1 cellular context compared by ENCODE assay signal in the genomic region with DNA sequence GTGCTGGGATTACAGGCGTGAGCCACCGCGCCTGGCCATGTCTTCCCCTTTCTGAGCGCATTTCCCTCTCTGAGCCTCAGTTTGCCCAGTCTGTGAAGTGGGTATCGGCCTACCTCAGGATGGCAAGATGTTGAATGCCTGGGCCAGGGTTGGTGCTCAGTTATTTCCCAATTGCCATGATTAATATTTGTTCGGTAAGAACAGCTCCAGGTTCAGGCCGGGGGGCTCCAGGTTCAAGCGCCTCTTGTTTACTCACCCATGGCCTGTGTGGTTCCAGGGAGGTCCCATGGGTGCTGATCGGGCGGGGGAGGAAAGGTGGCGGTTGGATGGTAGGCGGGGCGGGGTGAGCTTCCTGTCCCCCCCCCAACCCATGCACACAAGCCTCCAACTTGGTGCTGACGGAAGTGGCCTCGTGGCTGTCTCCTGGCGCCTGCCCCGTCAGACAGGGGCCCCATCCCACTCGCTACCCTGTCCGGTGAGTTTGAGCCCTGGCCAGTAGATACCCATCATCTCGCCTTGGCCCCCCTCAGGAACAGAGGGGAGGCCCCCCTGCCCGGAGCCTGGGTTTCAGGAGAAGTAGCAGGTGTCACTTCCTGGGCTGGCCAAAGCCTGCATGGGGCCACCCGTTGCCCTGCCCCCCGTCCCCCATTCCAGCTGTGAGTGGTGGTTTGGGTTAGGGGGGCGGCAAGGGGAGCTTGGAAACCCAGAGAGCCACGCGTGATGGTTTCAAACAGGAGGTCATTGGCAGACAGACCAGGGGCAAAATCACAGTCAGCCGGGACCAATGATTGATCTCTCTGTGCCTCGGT.
TF ChIP-seq lines count a peak whose summit lies in the region.

A gene with protein sequence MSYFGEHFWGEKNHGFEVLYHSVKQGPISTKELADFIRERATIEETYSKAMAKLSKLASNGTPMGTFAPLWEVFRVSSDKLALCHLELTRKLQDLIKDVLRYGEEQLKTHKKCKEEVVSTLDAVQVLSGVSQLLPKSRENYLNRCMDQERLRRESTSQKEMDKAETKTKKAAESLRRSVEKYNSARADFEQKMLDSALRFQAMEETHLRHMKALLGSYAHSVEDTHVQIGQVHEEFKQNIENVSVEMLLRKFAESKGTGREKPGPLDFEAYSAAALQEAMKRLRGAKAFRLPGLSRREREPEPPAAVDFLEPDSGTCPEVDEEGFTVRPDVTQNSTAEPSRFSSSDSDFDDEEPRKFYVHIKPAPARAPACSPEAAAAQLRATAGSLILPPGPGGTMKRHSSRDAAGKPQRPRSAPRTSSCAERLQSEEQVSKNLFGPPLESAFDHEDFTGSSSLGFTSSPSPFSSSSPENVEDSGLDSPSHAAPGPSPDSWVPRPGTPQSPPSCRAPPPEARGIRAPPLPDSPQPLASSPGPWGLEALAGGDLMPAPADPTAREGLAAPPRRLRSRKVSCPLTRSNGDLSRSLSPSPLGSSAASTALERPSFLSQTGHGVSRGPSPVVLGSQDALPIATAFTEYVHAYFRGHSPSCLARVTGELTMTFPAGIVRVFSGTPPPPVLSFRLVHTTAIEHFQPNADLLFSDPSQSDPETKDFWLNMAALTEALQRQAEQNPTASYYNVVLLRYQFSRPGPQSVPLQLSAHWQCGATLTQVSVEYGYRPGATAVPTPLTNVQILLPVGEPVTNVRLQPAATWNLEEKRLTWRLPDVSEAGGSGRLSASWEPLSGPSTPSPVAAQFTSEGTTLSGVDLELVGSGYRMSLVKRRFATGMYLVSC (plus strand): TSS at position 375 of the 809 bp plus-strand sequence. CDS start 3,688 bp downstream, outside the sequence.

TF ChIP-seq in HepG2, 621 proteins besides CTCF, POLR2A, EP300 and RAD21 (continued from another document and continues in another):
- TF ChIP-seq, protein P1, sequence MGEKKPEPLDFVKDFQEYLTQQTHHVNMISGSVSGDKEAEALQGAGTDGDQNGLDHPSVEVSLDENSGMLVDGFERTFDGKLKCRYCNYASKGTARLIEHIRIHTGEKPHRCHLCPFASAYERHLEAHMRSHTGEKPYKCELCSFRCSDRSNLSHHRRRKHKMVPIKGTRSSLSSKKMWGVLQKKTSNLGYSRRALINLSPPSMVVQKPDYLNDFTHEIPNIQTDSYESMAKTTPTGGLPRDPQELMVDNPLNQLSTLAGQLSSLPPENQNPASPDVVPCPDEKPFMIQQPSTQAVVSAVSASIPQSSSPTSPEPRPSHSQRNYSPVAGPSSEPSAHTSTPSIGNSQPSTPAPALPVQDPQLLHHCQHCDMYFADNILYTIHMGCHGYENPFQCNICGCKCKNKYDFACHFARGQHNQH (CRISPR knock-in tag; IDR thresholded peaks at IDR 0.05): no peak
- no peak for TF ChIP-seq DNMT3B (CRISPR knock-in tag; conservative IDR thresholded peaks at IDR 0.05)
- no peak for TF ChIP-seq ZNF670 (CRISPR knock-in tag; IDR thresholded peaks at IDR 0.05; ENCODE audit: borderline replicate concordance)
- TF ChIP-seq ZNF441 (CRISPR knock-in tag; IDR thresholded peaks at IDR 0.05; ENCODE audit: borderline replicate concordance): no peak; the same call in 1 of the 2 replicates
- TF ChIP-seq, protein P2, sequence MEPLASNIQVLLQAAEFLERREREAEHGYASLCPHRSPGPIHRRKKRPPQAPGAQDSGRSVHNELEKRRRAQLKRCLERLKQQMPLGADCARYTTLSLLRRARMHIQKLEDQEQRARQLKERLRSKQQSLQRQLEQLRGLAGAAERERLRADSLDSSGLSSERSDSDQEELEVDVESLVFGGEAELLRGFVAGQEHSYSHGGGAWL (CRISPR knock-in tag; IDR thresholded peaks at IDR 0.05): no peak
- TF ChIP-seq ATAD3A (CRISPR knock-in tag; IDR thresholded peaks at IDR 0.05): no peak
- peak; percentile 41; the same call in 1 of the 2 replicates for TF ChIP-seq PHF21A (CRISPR knock-in tag; IDR thresholded peaks at IDR 0.05)
- no peak for TF ChIP-seq HDAC6 (IDR thresholded peaks at IDR 0.05; ENCODE audit: low read depth, low read length)
- no peak for TF ChIP-seq CHD2 (IDR thresholded peaks at IDR 0.05; ENCODE audit: low read depth, low read length)
- TF ChIP-seq NFIB (CRISPR knock-in tag; IDR thresholded peaks at IDR 0.05; ENCODE audit: borderline replicate concordance): no peak
- no peak for TF ChIP-seq SMYD3 (CRISPR knock-in tag; IDR thresholded peaks at IDR 0.05)
- TF ChIP-seq, protein P3, sequence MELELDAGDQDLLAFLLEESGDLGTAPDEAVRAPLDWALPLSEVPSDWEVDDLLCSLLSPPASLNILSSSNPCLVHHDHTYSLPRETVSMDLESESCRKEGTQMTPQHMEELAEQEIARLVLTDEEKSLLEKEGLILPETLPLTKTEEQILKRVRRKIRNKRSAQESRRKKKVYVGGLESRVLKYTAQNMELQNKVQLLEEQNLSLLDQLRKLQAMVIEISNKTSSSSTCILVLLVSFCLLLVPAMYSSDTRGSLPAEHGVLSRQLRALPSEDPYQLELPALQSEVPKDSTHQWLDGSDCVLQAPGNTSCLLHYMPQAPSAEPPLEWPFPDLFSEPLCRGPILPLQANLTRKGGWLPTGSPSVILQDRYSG (CRISPR knock-in tag; IDR thresholded peaks at IDR 0.05): no peak
- no peak; the same call in 1 of the 2 replicates for TF ChIP-seq MIER3 (CRISPR knock-in tag; IDR thresholded peaks at IDR 0.05; ENCODE audit: borderline replicate concordance)
- TF ChIP-seq NBN (conservative IDR thresholded peaks at IDR 0.05): no peak
- 0 out of 2 replicates have a peak, but pooled peaks have one; percentile 56 for TF ChIP-seq RCOR2 (CRISPR knock-in tag; IDR thresholded peaks at IDR 0.05)
- TF ChIP-seq, protein P4, sequence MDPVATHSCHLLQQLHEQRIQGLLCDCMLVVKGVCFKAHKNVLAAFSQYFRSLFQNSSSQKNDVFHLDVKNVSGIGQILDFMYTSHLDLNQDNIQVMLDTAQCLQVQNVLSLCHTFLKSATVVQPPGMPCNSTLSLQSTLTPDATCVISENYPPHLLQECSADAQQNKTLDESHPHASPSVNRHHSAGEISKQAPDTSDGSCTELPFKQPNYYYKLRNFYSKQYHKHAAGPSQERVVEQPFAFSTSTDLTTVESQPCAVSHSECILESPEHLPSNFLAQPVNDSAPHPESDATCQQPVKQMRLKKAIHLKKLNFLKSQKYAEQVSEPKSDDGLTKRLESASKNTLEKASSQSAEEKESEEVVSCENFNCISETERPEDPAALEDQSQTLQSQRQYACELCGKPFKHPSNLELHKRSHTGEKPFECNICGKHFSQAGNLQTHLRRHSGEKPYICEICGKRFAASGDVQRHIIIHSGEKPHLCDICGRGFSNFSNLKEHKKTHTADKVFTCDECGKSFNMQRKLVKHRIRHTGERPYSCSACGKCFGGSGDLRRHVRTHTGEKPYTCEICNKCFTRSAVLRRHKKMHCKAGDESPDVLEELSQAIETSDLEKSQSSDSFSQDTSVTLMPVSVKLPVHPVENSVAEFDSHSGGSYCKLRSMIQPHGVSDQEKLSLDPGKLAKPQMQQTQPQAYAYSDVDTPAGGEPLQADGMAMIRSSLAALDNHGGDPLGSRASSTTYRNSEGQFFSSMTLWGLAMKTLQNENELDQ (CRISPR knock-in tag; IDR thresholded peaks at IDR 0.05; ENCODE audit: borderline replicate concordance): no peak
- no peak for TF ChIP-seq ZSCAN29 (CRISPR knock-in tag; conservative IDR thresholded peaks at IDR 0.05)
- TF ChIP-seq KDM3A (CRISPR knock-in tag; IDR thresholded peaks at IDR 0.05; ENCODE audit: low read depth): no peak
- TF ChIP-seq ZNF788 (CRISPR knock-in tag; IDR thresholded peaks at IDR 0.05; ENCODE audit: borderline replicate concordance): peak; percentile 63; the same call in 1 of the 2 replicates
- no peak for TF ChIP-seq ZNF101 (CRISPR knock-in tag; IDR thresholded peaks at IDR 0.05; ENCODE audit: borderline replicate concordance, low read depth)
- TF ChIP-seq ZNF589 (CRISPR knock-in tag; conservative IDR thresholded peaks at IDR 0.05): no peak
- TF ChIP-seq, protein P5, sequence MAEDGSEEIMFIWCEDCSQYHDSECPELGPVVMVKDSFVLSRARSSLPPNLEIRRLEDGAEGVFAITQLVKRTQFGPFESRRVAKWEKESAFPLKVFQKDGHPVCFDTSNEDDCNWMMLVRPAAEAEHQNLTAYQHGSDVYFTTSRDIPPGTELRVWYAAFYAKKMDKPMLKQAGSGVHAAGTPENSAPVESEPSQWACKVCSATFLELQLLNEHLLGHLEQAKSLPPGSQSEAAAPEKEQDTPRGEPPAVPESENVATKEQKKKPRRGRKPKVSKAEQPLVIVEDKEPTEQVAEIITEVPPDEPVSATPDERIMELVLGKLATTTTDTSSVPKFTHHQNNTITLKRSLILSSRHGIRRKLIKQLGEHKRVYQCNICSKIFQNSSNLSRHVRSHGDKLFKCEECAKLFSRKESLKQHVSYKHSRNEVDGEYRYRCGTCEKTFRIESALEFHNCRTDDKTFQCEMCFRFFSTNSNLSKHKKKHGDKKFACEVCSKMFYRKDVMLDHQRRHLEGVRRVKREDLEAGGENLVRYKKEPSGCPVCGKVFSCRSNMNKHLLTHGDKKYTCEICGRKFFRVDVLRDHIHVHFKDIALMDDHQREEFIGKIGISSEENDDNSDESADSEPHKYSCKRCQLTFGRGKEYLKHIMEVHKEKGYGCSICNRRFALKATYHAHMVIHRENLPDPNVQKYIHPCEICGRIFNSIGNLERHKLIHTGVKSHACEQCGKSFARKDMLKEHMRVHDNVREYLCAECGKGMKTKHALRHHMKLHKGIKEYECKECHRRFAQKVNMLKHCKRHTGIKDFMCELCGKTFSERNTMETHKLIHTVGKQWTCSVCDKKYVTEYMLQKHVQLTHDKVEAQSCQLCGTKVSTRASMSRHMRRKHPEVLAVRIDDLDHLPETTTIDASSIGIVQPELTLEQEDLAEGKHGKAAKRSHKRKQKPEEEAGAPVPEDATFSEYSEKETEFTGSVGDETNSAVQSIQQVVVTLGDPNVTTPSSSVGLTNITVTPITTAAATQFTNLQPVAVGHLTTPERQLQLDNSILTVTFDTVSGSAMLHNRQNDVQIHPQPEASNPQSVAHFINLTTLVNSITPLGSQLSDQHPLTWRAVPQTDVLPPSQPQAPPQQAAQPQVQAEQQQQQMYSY (CRISPR knock-in tag; IDR thresholded peaks at IDR 0.05): no peak
- TF ChIP-seq GATA4 (IDR thresholded peaks at IDR 0.05; ENCODE audit: borderline replicate concordance, low read depth): no peak
- TF ChIP-seq BCL6 (CRISPR knock-in tag; IDR thresholded peaks at IDR 0.05): no peak
- no peak for TF ChIP-seq NCOR1 (IDR thresholded peaks at IDR 0.05; ENCODE audit: borderline replicate concordance, low read length)
- no peak for TF ChIP-seq MBD4 (IDR thresholded peaks at IDR 0.05; ENCODE audit: borderline replicate concordance, low read length)
- 0 out of 2 replicates have a peak, but pooled peaks have one; percentile 56 for TF ChIP-seq ZNF136 (CRISPR knock-in tag; IDR thresholded peaks at IDR 0.05; ENCODE audit: low read depth)
- no peak for TF ChIP-seq SRSF9 (IDR thresholded peaks at IDR 0.05; ENCODE audit: borderline replicate concordance, insufficient read depth, low read depth, low read length, poor library complexity, severe bottlenecking)
- no peak for TF ChIP-seq ELF4 (CRISPR knock-in tag; IDR thresholded peaks at IDR 0.05; ENCODE audit: borderline replicate concordance)
- no peak for TF ChIP-seq MTA3 (CRISPR knock-in tag; IDR thresholded peaks at IDR 0.05)
- TF ChIP-seq, protein P6, sequence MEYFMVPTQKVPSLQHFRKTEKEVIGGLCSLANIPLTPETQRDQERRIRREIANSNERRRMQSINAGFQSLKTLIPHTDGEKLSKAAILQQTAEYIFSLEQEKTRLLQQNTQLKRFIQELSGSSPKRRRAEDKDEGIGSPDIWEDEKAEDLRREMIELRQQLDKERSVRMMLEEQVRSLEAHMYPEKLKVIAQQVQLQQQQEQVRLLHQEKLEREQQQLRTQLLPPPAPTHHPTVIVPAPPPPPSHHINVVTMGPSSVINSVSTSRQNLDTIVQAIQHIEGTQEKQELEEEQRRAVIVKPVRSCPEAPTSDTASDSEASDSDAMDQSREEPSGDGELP (IDR thresholded peaks at IDR 0.05; ENCODE audit: borderline replicate concordance, low read depth): no peak
- TF ChIP-seq, protein P7, sequence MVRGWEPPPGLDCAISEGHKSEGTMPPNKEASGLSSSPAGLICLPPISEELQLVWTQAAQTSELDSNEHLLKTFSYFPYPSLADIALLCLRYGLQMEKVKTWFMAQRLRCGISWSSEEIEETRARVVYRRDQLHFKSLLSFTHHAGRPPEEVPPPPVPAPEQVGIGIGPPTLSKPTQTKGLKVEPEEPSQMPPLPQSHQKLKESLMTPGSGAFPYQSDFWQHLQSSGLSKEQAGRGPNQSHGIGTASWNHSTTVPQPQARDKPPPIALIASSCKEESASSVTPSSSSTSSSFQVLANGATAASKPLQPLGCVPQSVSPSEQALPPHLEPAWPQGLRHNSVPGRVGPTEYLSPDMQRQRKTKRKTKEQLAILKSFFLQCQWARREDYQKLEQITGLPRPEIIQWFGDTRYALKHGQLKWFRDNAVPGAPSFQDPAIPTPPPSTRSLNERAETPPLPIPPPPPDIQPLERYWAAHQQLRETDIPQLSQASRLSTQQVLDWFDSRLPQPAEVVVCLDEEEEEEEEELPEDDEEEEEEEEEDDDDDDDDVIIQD (CRISPR knock-in tag; IDR thresholded peaks at IDR 0.05; ENCODE audit: low read depth): no peak
- TF ChIP-seq ZNF792 (CRISPR knock-in tag; IDR thresholded peaks at IDR 0.05): no peak
- TF ChIP-seq, protein P8, sequence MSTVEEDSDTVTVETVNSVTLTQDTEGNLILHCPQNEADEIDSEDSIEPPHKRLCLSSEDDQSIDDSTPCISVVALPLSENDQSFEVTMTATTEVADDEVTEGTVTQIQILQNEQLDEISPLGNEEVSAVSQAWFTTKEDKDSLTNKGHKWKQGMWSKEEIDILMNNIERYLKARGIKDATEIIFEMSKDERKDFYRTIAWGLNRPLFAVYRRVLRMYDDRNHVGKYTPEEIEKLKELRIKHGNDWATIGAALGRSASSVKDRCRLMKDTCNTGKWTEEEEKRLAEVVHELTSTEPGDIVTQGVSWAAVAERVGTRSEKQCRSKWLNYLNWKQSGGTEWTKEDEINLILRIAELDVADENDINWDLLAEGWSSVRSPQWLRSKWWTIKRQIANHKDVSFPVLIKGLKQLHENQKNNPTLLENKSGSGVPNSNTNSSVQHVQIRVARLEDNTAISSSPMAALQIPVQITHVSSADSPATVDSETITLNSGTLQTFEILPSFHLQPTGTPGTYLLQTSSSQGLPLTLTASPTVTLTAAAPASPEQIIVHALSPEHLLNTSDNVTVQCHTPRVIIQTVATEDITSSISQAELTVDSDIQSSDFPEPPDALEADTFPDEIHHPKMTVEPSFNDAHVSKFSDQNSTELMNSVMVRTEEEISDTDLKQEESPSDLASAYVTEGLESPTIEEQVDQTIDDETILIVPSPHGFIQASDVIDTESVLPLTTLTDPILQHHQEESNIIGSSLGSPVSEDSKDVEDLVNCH (CRISPR knock-in tag; IDR thresholded peaks at IDR 0.05): no peak
- TF ChIP-seq, protein P9, sequence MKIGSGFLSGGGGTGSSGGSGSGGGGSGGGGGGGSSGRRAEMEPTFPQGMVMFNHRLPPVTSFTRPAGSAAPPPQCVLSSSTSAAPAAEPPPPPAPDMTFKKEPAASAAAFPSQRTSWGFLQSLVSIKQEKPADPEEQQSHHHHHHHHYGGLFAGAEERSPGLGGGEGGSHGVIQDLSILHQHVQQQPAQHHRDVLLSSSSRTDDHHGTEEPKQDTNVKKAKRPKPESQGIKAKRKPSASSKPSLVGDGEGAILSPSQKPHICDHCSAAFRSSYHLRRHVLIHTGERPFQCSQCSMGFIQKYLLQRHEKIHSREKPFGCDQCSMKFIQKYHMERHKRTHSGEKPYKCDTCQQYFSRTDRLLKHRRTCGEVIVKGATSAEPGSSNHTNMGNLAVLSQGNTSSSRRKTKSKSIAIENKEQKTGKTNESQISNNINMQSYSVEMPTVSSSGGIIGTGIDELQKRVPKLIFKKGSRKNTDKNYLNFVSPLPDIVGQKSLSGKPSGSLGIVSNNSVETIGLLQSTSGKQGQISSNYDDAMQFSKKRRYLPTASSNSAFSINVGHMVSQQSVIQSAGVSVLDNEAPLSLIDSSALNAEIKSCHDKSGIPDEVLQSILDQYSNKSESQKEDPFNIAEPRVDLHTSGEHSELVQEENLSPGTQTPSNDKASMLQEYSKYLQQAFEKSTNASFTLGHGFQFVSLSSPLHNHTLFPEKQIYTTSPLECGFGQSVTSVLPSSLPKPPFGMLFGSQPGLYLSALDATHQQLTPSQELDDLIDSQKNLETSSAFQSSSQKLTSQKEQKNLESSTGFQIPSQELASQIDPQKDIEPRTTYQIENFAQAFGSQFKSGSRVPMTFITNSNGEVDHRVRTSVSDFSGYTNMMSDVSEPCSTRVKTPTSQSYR (CRISPR knock-in tag; IDR thresholded peaks at IDR 0.05; ENCODE audit: borderline replicate concordance): no peak; the same call in 1 of the 2 replicates
